28 cellular contexts compared by ENCODE assay signal in genomic region chr1:16938351-16939321, GRCh38. TPM values are rescaled to one million over a fixed set of nuclear protein-coding genes. Genes with fewer than 3 reads are reported as not detected.
DNase-seq lines count a peak whose midpoint lies in the region; ATAC-seq and TF ChIP-seq lines count a peak whose summit lies in the region.
"Had no signal": no experiment of that assay in that cellular context is flagged by ENCODE, and none has a peak within 500 bp of the region (broad histone marks: within the 10 kb centered on the region; RNA-seq: fewer than 3 reads in every experiment).

No MANE protein-coding gene starts in this region.

- peak overlapping the region; percentile 66 for H3K4me3 Mint-ChIP-seq in GM23338
- H3K4me3 Mint-ChIP-seq in neural progenitor cell: no peak overlapping the region
- no peak overlapping the region for H3K4me3 Mint-ChIP-seq in type B pancreatic cell
- H3K4me3 Mint-ChIP-seq: activated T-helper 1 cell treated with anti-CD3 and anti-CD28 coated beads, Interleukin-12 subunit alpha, Interleukin-12 subunit beta, Interleukin-2, Interleukin-4 antibody, amounts not matched to agents 30 ng/mL and 10 ng/mL and 1 ng/mL, durations not matched to agents 14 hours and 24 hours and 36 hours; CD4-positive, CD25-positive, alpha-beta regulatory T cell; effector memory CD8-positive, alpha-beta T cell had no signal

- peak overlapping the region; percentile 76 for H3K4me2 ChIP-seq in GM23338
- H3K4me2 ChIP-seq in neural progenitor cell: peak overlapping the region; percentile 60
- H3K4me2 ChIP-seq: smooth muscle cell had no signal

- H3K4me3 ChIP-seq in GM23338 (peak overlapping the region; percentile 54), choroid plexus epithelial cell (ENCODE audit: low read depth, low read length) (peak overlapping the region; percentile 53), iPS-18c (ENCODE audit: insufficient read depth, low read depth, low read length) (peak overlapping the region; percentile 42), neural progenitor cell (peak overlapping the region; percentile 27), gastrocnemius medialis (no peak overlapping the region)
- H3K4me3 ChIP-seq: mucosa of descending colon, smooth muscle cell had no signal

- no peak for TF ChIP-seq POLR2A in gastrocnemius medialis (IDR thresholded peaks at IDR 0.05)

- no peak overlapping the region for H3K9ac ChIP-seq in neural progenitor cell

- no peaks in the 10 kb centered on the region for H3K79me2 ChIP-seq in GM23338 (replicated peaks; ENCODE audit: insufficient read depth)
- no peaks in the 10 kb centered on the region for H3K79me2 ChIP-seq in neural progenitor cell (ENCODE audit: low read depth)

- H3K27ac Mint-ChIP-seq in GM23338 (peak overlapping the region; percentile 87), neural progenitor cell (no peak overlapping the region), type B pancreatic cell (no peak overlapping the region)
- H3K27ac Mint-ChIP-seq: activated T-helper 1 cell treated with anti-CD3 and anti-CD28 coated beads, Interleukin-12 subunit alpha, Interleukin-12 subunit beta, Interleukin-2, Interleukin-4 antibody, amounts not matched to agents 30 ng/mL and 10 ng/mL and 1 ng/mL, durations not matched to agents 14 hours and 24 hours and 36 hours; CD4-positive, CD25-positive, alpha-beta regulatory T cell had no signal

- H3K9me3 Mint-ChIP-seq in GM23338 (no peaks in the 10 kb centered on the region), neural progenitor cell (no peaks in the 10 kb centered on the region), type B pancreatic cell (no peaks in the 10 kb centered on the region)
- H3K9me3 Mint-ChIP-seq: activated naive CD4-positive, alpha-beta T cell treated with anti-CD3 and anti-CD28 coated beads, Interleukin-2, amount 50 U/mL, for 72 hours; activated T-helper 1 cell treated with anti-CD3 and anti-CD28 coated beads, Interleukin-12 subunit alpha, Interleukin-12 subunit beta, Interleukin-2, Interleukin-4 antibody, amounts not matched to agents 30 ng/mL and 10 ng/mL and 1 ng/mL, durations not matched to agents 14 hours and 24 hours and 36 hours; CD4-positive, CD25-positive, alpha-beta regulatory T cell; effector memory CD8-positive, alpha-beta T cell had no signal

- H3K4me1 ChIP-seq in GM23338 (ENCODE audit: insufficient read depth) (peaks cover 7% of the 10 kb centered on the region), neural progenitor cell (peaks cover 7% of the 10 kb centered on the region), gastrocnemius medialis (no peaks in the 10 kb centered on the region)
- H3K4me1 ChIP-seq: ascending aorta had no signal

- H3K9me3 ChIP-seq in iPS-18c (ENCODE audit: control insufficient read depth, insufficient read depth, low read length) (no peaks in the 10 kb centered on the region), neural progenitor cell (ENCODE audit: low read depth) (no peaks in the 10 kb centered on the region), gastrocnemius medialis (no peaks in the 10 kb centered on the region)
- H3K9me3 ChIP-seq: ascending aorta, mucosa of descending colon, neutrophil had no signal

- H3K36me3 Mint-ChIP-seq in GM23338 (ENCODE audit: low read depth): peaks cover 82% of the 10 kb centered on the region
- peaks cover 13% of the 10 kb centered on the region for H3K36me3 Mint-ChIP-seq in neural progenitor cell
- H3K36me3 Mint-ChIP-seq in type B pancreatic cell: peaks cover 6% of the 10 kb centered on the region
- H3K36me3 Mint-ChIP-seq: activated naive CD4-positive, alpha-beta T cell treated with anti-CD3 and anti-CD28 coated beads, Interleukin-2, amount 50 U/mL, for 72 hours had no signal

- H3F3A ChIP-seq in GM23338 (replicated peaks; ENCODE audit: low read depth) (peaks cover 47% of the 10 kb centered on the region), neural progenitor cell (ENCODE audit: low read depth) (no peaks in the 10 kb centered on the region)

- ATAC-seq in GM23338 (peak; percentile 85), GM19463 (IDR thresholded peaks at IDR 0.05; ENCODE audit: unreplicated experiment) (no peak), gastrocnemius medialis (no peak)
- ATAC-seq: effector memory CD8-positive, alpha-beta T cell; Right ventricle myocardium inferior had no signal

- DNase-seq in GM23338 (ENCODE audit: low spot score) (peak; percentile 96), choroid plexus epithelial cell (ENCODE audit: low read depth) (peak; percentile 61), neural progenitor cell (ENCODE audit: low spot score) (peak; percentile 69), T-helper 9 cell (no peak), gastrocnemius medialis (no peak), type B pancreatic cell (ENCODE audit: extremely low spot score, unreplicated experiment) (no peak)
- DNase-seq: activated CD4-positive, alpha-beta T cell treated with anti-CD3 and anti-CD28 coated beads for 1 hour; CD4-positive, CD25-positive, alpha-beta regulatory T cell; effector memory CD8-positive, alpha-beta T cell; GF-D8; GOT3; head of caudate nucleus; KG1; mucosa of descending colon; NCI-H187; NCI-H748 treated with DMSO at 0.1 percent for 48 hours; stimulated activated CD4-positive, alpha-beta T cell treated with anti-CD3 and anti-CD28 coated beads, Interleukin-4, amount 100 ng/mL, for 24 hours had no signal

- H2AFZ ChIP-seq in GM23338: no peak overlapping the region
- H2AFZ ChIP-seq in neural progenitor cell (replicated peaks): no peak overlapping the region

- intact Hi-C loops in gastrocnemius medialis (cut with DNase I; ENCODE audit: low total_unique reads): no loop called here

- H3K4me1 Mint-ChIP-seq in GM23338: peaks cover 20% of the 10 kb centered on the region
- H3K4me1 Mint-ChIP-seq in neural progenitor cell: peaks cover 5% of the 10 kb centered on the region
- H3K4me1 Mint-ChIP-seq in type B pancreatic cell (ENCODE audit: unreplicated experiment): no peaks in the 10 kb centered on the region
- H3K4me1 Mint-ChIP-seq: CD4-positive, CD25-positive, alpha-beta regulatory T cell had no signal

- H3K36me3 ChIP-seq in GM23338 (ENCODE audit: insufficient read depth) (peaks cover 64% of the 10 kb centered on the region), neural progenitor cell (peaks cover 3% of the 10 kb centered on the region), gastrocnemius medialis (peaks cover 0 to 40% of the 10 kb centered on the region in 2 donors)
- H3K36me3 ChIP-seq: neutrophil had no signal

- in situ Hi-C loops in gastrocnemius medialis (cut with MboI; ENCODE audit: low sequenced_read_pairs in 4 of 4): no loop called here

- TF ChIP-seq CTCF in GM23338 (conservative IDR thresholded peaks at IDR 0.05; ENCODE audit: low read depth in 2 of 2): 0 out of 4 replicates have a peak, but pooled peaks of 1 of the 2 experiments have one; percentile 12
- TF ChIP-seq CTCF in choroid plexus epithelial cell (conservative IDR thresholded peaks at IDR 0.05; ENCODE audit: low read depth, low read length): no peak
- no peak for TF ChIP-seq CTCF in neural progenitor cell (IDR thresholded peaks at IDR 0.05)
- no peak for TF ChIP-seq CTCF in gastrocnemius medialis (IDR thresholded peaks at IDR 0.05 in 4 of 5, conservative IDR thresholded peaks at IDR 0.05 in 1 of 5)
- no peak for TF ChIP-seq CTCF in type B pancreatic cell (conservative IDR thresholded peaks at IDR 0.05)

- no peaks in the 10 kb centered on the region for H3K9me2 ChIP-seq in GM23338 (ENCODE audit: insufficient read depth)

- peaks cover 14% of the 10 kb centered on the region for H4K20me1 ChIP-seq in GM23338 (replicated peaks; ENCODE audit: insufficient read depth)
- H4K20me1 ChIP-seq in neural progenitor cell (ENCODE audit: low read depth): no peaks in the 10 kb centered on the region

- peaks cover 15% of the 10 kb centered on the region for H3K27me3 Mint-ChIP-seq in GM23338 (ENCODE audit: insufficient read depth, low read depth, poor library complexity)
- no peaks in the 10 kb centered on the region for H3K27me3 Mint-ChIP-seq in neural progenitor cell (ENCODE audit: insufficient read depth, low read depth)
- H3K27me3 Mint-ChIP-seq in type B pancreatic cell: no peaks in the 10 kb centered on the region
- H3K27me3 Mint-ChIP-seq: CD4-positive, CD25-positive, alpha-beta regulatory T cell; effector memory CD8-positive, alpha-beta T cell had no signal

- H3K27me3 ChIP-seq in GM23338 (ENCODE audit: insufficient read depth): no peaks in the 10 kb centered on the region
- H3K27me3 ChIP-seq in neural progenitor cell: no peaks in the 10 kb centered on the region
- H3K27me3 ChIP-seq in gastrocnemius medialis: no peaks in the 10 kb centered on the region
- H3K27me3 ChIP-seq: ascending aorta, neutrophil had no signal

- H3K27ac ChIP-seq in GM23338 (ENCODE audit: low read depth) (peak overlapping the region; percentile 84; the same call in 1 of the 2 replicates), neural progenitor cell (no peak overlapping the region), gastrocnemius medialis (no peak overlapping the region)
- H3K27ac ChIP-seq: ascending aorta, neutrophil had no signal

TF ChIP-seq in GM23338, 12 proteins besides CTCF, POLR2A, EP300 and RAD21 (continues in another document):
- no peak for TF ChIP-seq POLR2AphosphoS5 (IDR thresholded peaks at IDR 0.05; ENCODE audit: low read depth)
- no peak for TF ChIP-seq JUNB (IDR thresholded peaks at IDR 0.05; ENCODE audit: unreplicated experiment)
- TF ChIP-seq CREB1 (CRISPR knock-in tag; IDR thresholded peaks at IDR 0.05; ENCODE audit: low read depth): no peak
- no peak for TF ChIP-seq EZH2 (IDR thresholded peaks at IDR 0.05; ENCODE audit: low read depth, unreplicated experiment)

RNA-seq across cellular contexts. Expression of gene CROCC, which starts 16.9 kb away (rescaled TPM):
- total RNA-seq in GM23338 (2014; rRNA removed; shearing (Covaris generic)): 74.6 and 106 TPM in 2 replicates
- 13.0 and 15.1 TPM in 2 replicates for polyA plus RNA-seq in GM23338 (2016; fragmentation: Nextera tagmentation; extraction: Ambion mirVana)
- 15.2 and 76.7 TPM in 2 replicates for total RNA-seq in neural progenitor cell (ENCODE audit: low replicate concordance)
- 1 to 10 TPM; 3.0 to 8.0 (median 5.3) TPM for total RNA-seq in gastrocnemius medialis
- total RNA-seq in type B pancreatic cell (ENCODE audit: low replicate concordance): 23.5 and 40.1 TPM in 2 replicates

RNA-seq across cellular contexts. Expression of gene MFAP2, which starts 41.8 kb away (rescaled TPM):
- total RNA-seq in GM23338 (2014; rRNA removed; shearing (Covaris generic)): 107 and 129 TPM in 2 replicates
- 255 TPM in 2 replicates for polyA plus RNA-seq in GM23338 (2016; fragmentation: Nextera tagmentation; extraction: Ambion mirVana)
- 68.8 and 160 TPM in 2 replicates for total RNA-seq in neural progenitor cell (ENCODE audit: low replicate concordance)
- 1 to 10 TPM in 1 of 4 donors, under 1 TPM in 2, not detected in 1; 0.34 to 1.8 (median 0.36) TPM for total RNA-seq in gastrocnemius medialis
- total RNA-seq in type B pancreatic cell (ENCODE audit: low replicate concordance): 112 and 158 TPM in 2 replicates
- total RNA-seq: activated T-helper 1 cell treated with anti-CD3 and anti-CD28 coated beads, Interleukin-12 subunit alpha, Interleukin-12 subunit beta, Interleukin-2, Interleukin-4 antibody, amounts not matched to agents 30 ng/mL and 10 ng/mL and 1 ng/mL, durations not matched to agents 14 hours and 24 hours and 36 hours; CD4-positive, CD25-positive, alpha-beta regulatory T cell; OCI-LY7 had no signal
- polyA plus RNA-seq: CD4-positive, CD25-positive, alpha-beta regulatory T cell had no signal

RNA-seq across cellular contexts. Expression of gene RNU1-2, which starts 42.9 kb away (rescaled TPM):
- under 0.01 TPM in 1 of 2 replicates, not detected in the other for total RNA-seq in GM23338 (2014; rRNA removed; shearing (Covaris generic))
- not detected in 2 replicates for polyA plus RNA-seq in GM23338 (2016; fragmentation: Nextera tagmentation; extraction: Ambion mirVana)
- total RNA-seq in neural progenitor cell (ENCODE audit: low replicate concordance) (under 0.01 TPM in 2 replicates), gastrocnemius medialis (under 1 TPM in 1 of 4 donors, not detected in 3; under 0.01 TPM), type B pancreatic cell (ENCODE audit: low replicate concordance) (2,993 and 3,564 TPM in 2 replicates)
- polyA plus RNA-seq: AG04450, fibroblast of lung had no signal

Comparison
In these comparisons a context has a peak if more than half of its experiments do, and no peak if none do; other contexts are left out.
1. DNase-seq: peak in GM23338 (single experiment), choroid plexus epithelial cell (single experiment) and neural progenitor cell (single experiment); none in T-helper 9 cell (single experiment), gastrocnemius medialis (0 of 2) and type B pancreatic cell (single experiment).
2. H3K4me3 ChIP-seq: peak in GM23338 (single experiment), choroid plexus epithelial cell (single experiment), iPS-18c (single experiment) and neural progenitor cell (single experiment); none in gastrocnemius medialis (0 of 4).
3. RNA of gene MFAP2, which starts 41.8 kb away (total RNA-seq): 112 to 158 TPM in type B pancreatic cell, 107 to 129 TPM in GM23338 and 68.8 to 160 TPM in neural progenitor cell; 0.34 to 1.8 TPM in gastrocnemius medialis; every median in the first group is over 10 times any median in the second.
4. RNA of gene RNU1-2, which starts 42.9 kb away (total RNA-seq): 2,993 to 3,564 TPM in type B pancreatic cell; under 0.01 TPM in GM23338, under 0.01 TPM in neural progenitor cell and under 0.01 TPM in gastrocnemius medialis; every median in the first group is over 1,000 times any median in the second.